ENCODE assay signal across 10 cellular contexts in the genomic region with DNA sequence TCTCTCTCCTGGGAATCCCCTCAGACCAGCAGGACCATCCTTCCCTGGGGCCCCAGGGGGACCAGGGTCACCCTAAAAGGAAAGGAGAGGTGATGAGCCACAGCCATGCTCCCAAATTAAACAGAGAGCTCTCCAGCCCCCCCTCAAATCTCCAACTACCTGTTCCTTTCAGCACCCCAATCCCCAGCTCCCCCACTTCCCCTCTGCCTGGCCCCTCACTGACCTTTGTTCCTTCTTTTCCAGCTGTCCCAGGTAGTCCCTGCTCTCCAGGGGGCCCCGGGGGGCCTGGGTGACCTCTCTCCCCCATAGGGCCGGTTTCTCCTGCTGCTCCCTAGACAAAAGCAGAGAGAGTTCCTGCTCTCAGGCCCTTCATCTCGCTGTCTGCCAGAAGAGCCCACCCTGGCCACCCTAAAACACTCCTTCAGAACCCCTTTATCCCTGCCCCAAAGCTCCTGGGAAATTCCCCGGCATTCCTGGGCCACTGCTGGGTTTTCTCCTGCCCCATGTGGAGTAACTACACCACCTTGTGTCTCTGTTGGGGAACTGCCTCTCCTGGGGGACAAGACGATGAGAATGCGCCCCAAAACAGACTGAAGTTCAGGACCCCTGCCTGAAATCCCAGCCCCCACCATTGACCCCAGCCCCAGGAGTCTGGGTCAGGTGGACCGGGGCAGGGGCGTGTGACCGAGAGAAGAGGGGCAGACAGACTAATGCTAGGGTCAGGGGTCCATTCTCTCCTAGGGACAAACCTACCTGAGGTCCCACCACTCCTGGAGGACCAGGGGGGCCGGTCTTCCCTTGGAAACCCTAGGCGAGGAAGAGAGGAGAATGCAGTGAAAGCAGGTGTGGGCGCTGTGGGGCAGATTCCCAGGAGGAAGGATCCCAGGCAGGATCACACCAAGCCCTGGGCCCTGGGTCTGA. TPM values are rescaled to one million over a fixed set of nuclear protein-coding genes. Genes with fewer than 3 reads are reported as not detected.
DNase-seq lines count a peak whose midpoint lies in the region; ATAC-seq and TF ChIP-seq lines count a peak whose summit lies in the region.
"Had no signal": no experiment of that assay in that cellular context is flagged by ENCODE, and none has a peak within 500 bp of the region (broad histone marks: within the 10 kb centered on the region; RNA-seq: fewer than 3 reads in every experiment).

No MANE protein-coding gene starts in this region.

- no peaks in the 10 kb centered on the region for H3K36me3 ChIP-seq in NT2/D1 (ENCODE audit: insufficient read depth, insufficient read length, low read length)
- H3K36me3 ChIP-seq in esophagus muscularis mucosa: no peaks in the 10 kb centered on the region

- no peak for ATAC-seq in GM18517 (IDR thresholded peaks at IDR 0.05; ENCODE audit: unreplicated experiment)
- no peak for ATAC-seq in HG03196 (IDR thresholded peaks at IDR 0.05; ENCODE audit: unreplicated experiment)

- TF ChIP-seq POLR2A in esophagus muscularis mucosa (IDR thresholded peaks at IDR 0.05; ENCODE audit: low read depth): no peak

- no peak for TF ChIP-seq EP300 in esophagus muscularis mucosa (IDR thresholded peaks at IDR 0.05)

- H3K4me1 ChIP-seq in NT2/D1 (ENCODE audit: insufficient read depth, insufficient read length) (no peaks in the 10 kb centered on the region), esophagus muscularis mucosa (no peaks in the 10 kb centered on the region)

- WGBS in esophagus muscularis mucosa: 72% methylated on average over 12 of the region's 12 CpGs

- no peaks in the 10 kb centered on the region for H3K27me3 ChIP-seq in NT2/D1 (ENCODE audit: insufficient read depth, insufficient read length)
- H3K27me3 ChIP-seq in esophagus muscularis mucosa: no peaks in the 10 kb centered on the region

- no peak overlapping the region for H3K4me3 ChIP-seq in GM12875 (ENCODE audit: low read depth, low read length)
- H3K4me3 ChIP-seq in NT2/D1 (ENCODE audit: insufficient read length, low read depth): no peak overlapping the region
- no peak overlapping the region for H3K4me3 ChIP-seq in esophagus muscularis mucosa

- H3K9me3 ChIP-seq in NT2/D1 (ENCODE audit: insufficient read depth, low read length): no peaks in the 10 kb centered on the region
- H3K9me3 ChIP-seq in esophagus muscularis mucosa: no peaks in the 10 kb centered on the region

- intact Hi-C loops in esophagus muscularis mucosa (cut with DNase I): no loop called here

- H3K9ac ChIP-seq in NT2/D1 (ENCODE audit: insufficient read length, low read depth): no peak overlapping the region

- DNase-seq in NT2/D1 (ENCODE audit: low read depth, low spot score) (peak; percentile 23), esophagus muscularis mucosa (ENCODE audit: extremely low spot score) (no peak), renal cortical epithelial cell (ENCODE audit: low read depth) (peak; percentile 15)
- DNase-seq in effector CD8-positive, alpha-beta T cell (lab: John Stamatoyannopoulos, UW): no peak
- no peak for DNase-seq in activated CD4-positive, CD25-positive, alpha-beta regulatory T cell (lab: John Stamatoyannopoulos, UW)
- DNase-seq: foreskin melanocyte, NCI-H446 treated with DMSO at 0.1 percent for 48 hours had no signal

- no peak overlapping the region for H3K27ac ChIP-seq in esophagus muscularis mucosa (replicated peaks in 1 of 4)

- peak; percentile 76 for TF ChIP-seq CTCF in GM12875 (IDR thresholded peaks at IDR 0.05; ENCODE audit: borderline replicate concordance, insufficient read depth, low read depth, low read length)
- TF ChIP-seq CTCF in esophagus muscularis mucosa (IDR thresholded peaks at IDR 0.05): peak; percentile 27 to 53 (median 43)

RNA-seq across cellular contexts. Expression of a gene that starts 19.7 kb away (rescaled TPM):
- total RNA-seq in esophagus muscularis mucosa (1 to 10 TPM in 1 of 4 donors, under 1 TPM in 2, not detected in 1; 0.17 to 1.1 (median 0.19) TPM), renal cortical epithelial cell (0.17 and 0.20 TPM in 2 replicates)

RNA-seq across cellular contexts. Expression of a gene that starts 27.9 kb away (rescaled TPM):
- total RNA-seq in esophagus muscularis mucosa (10 to 100 TPM; 21.5 to 34.1 (median 32.2) TPM), renal cortical epithelial cell (16.8 and 28.0 TPM in 2 replicates)

RNA-seq across cellular contexts. Expression of a gene that starts 28.1 kb away (rescaled TPM):
- 10 to 100 TPM; 43.6 to 80.1 (median 62.3) TPM for total RNA-seq in esophagus muscularis mucosa
- total RNA-seq in renal cortical epithelial cell: 108 and 119 TPM in 2 replicates

RNA-seq across cellular contexts. Expression of a gene that starts 31.9 kb away (rescaled TPM):
- total RNA-seq in esophagus muscularis mucosa (10 to 100 TPM in 3 of 4 donors, 1 to 10 TPM in 1; 2.0 to 15.0 (median 12.9) TPM), renal cortical epithelial cell (11.2 and 26.0 TPM in 2 replicates)

RNA-seq across cellular contexts. Expression of a gene that starts 35.7 kb away (rescaled TPM):
- 10 to 100 TPM; 15.0 to 25.3 (median 20.6) TPM for total RNA-seq in esophagus muscularis mucosa
- 18.4 and 28.0 TPM in 2 replicates for total RNA-seq in renal cortical epithelial cell

Comparison
In these comparisons a context has a peak if more than half of its experiments do, and no peak if none do; other contexts are left out.
1. DNase-seq: peak in NT2/D1 (single experiment) and renal cortical epithelial cell (single experiment); none in esophagus muscularis mucosa (single experiment), effector CD8-positive, alpha-beta T cell (single experiment) and activated CD4-positive, CD25-positive, alpha-beta regulatory T cell (0 of 4).